In genomic region chr11:31817621-31818493, GRCh38 we compare ENCODE assay signal across 8 cellular contexts. TPM values are rescaled to one million over a fixed set of nuclear protein-coding genes. Genes with fewer than 3 reads are reported as not detected.
DNase-seq lines count a peak whose midpoint lies in the region; ATAC-seq and TF ChIP-seq lines count a peak whose summit lies in the region.

No MANE protein-coding gene starts in this region.

- peaks cover 91% of the 10 kb centered on the region for H3K27me3 ChIP-seq in trophoblast cell (ENCODE audit: insufficient read depth, low read length)

- no peak overlapping the region for H3K23ac ChIP-seq in trophoblast cell (ENCODE audit: low read length)

- H3K4me1 Mint-ChIP-seq in T-cell, result peaks cover 25 to 34% (median 32%) of the 10 kb centered on the region in 3 donors

- no peak overlapping the region for H3K27ac Mint-ChIP-seq in T-cell

- no peak overlapping the region for H2BK5ac ChIP-seq in trophoblast cell (ENCODE audit: low read depth, low read length, poor library complexity)

- no peaks in the 10 kb centered on the region for H3K79me1 ChIP-seq in trophoblast cell (ENCODE audit: low read length)

- H4K91ac ChIP-seq in trophoblast cell (ENCODE audit: low read depth, low read length), result no peak overlapping the region

- peak overlapping the region; percentile 35 for H2AFZ ChIP-seq in trophoblast cell (ENCODE audit: insufficient read depth, low read length, poor library complexity)

- H3K36me3 Mint-ChIP-seq in T-cell, result no peaks in the 10 kb centered on the region

- CTCF ChIA-PET in GM10248 (lab: Yijun Ruan, JAX) (no interaction called here), T-cell (lab: Charles Lee) (no interaction called here)

- no peak overlapping the region for H3K4ac ChIP-seq in trophoblast cell (ENCODE audit: low read depth, low read length)

- peak; percentile 21 for DNase-seq in GM10248 (ENCODE audit: extremely low spot score)
- DNase-seq in T-cell, result no peak
- DNase-seq in left cardiac atrium, result no peak
- DNase-seq in trophoblast cell, result no peak
- no peak for DNase-seq in HCEC 1CT
- no peak for DNase-seq in NAMALWA (ENCODE audit: low spot score)

- H3K27ac ChIP-seq in trophoblast cell (ENCODE audit: low read depth, low read length), result no peak overlapping the region

- peaks cover 46 to 76% of the 10 kb centered on the region in 2 donors for H3K27me3 Mint-ChIP-seq in T-cell

- peak overlapping the region; percentile 50 for H3K4me2 ChIP-seq in trophoblast cell (ENCODE audit: low read length)

- POLR2A ChIA-PET in GM10248 (lab: Yijun Ruan, JAX), result no interaction called here
- POLR2A ChIA-PET in T-cell (lab: Charles Lee), result no interaction called here

- peak in 3 of 4 experiments; percentile 22 to 47 (median 26) for ATAC-seq in T-cell (replicated peaks in 1 of 4)
- peak; percentile 16 to 43 for ATAC-seq in left cardiac atrium
- ATAC-seq in GM18907 (IDR thresholded peaks at IDR 0.05; ENCODE audit: unreplicated experiment), result no peak
- no peak for ATAC-seq in HG03520 (IDR thresholded peaks at IDR 0.05; ENCODE audit: unreplicated experiment)

- no peak overlapping the region for H4K12ac ChIP-seq in trophoblast cell (ENCODE audit: low read depth, low read length)

- no peak overlapping the region for H3K18ac ChIP-seq in trophoblast cell (ENCODE audit: low read length)

- H2BK120ac ChIP-seq in trophoblast cell (ENCODE audit: insufficient read depth, low read length, poor library complexity), result no peak overlapping the region

- peaks cover 10% of the 10 kb centered on the region for H3K9me3 ChIP-seq in trophoblast cell (ENCODE audit: insufficient read depth, low read depth, low read length)

- peaks cover 0 to 4% (median 0%) of the 10 kb centered on the region in 3 donors for H3K9me3 Mint-ChIP-seq in T-cell

- H3K4me3 ChIP-seq in trophoblast cell (ENCODE audit: low read depth, low read length), result no peak overlapping the region

- no peak overlapping the region for H3K14ac ChIP-seq in trophoblast cell (ENCODE audit: low read length)

- no peak overlapping the region for H2AK5ac ChIP-seq in trophoblast cell (ENCODE audit: low read length)

- peak overlapping the region in 2 of 3 donors; percentile 31 to 81 for H3K4me3 Mint-ChIP-seq in T-cell

- H3K79me2 ChIP-seq in trophoblast cell (ENCODE audit: control insufficient read depth, insufficient read depth, low read length, poor library complexity), result no peaks in the 10 kb centered on the region

- H3K4me1 ChIP-seq in trophoblast cell (ENCODE audit: control insufficient read depth in 1 of 2, insufficient read depth in 2 of 2, low read length in 2 of 2), result peaks cover 6 to 11% of the 10 kb centered on the region in 2 experiments

- no CpG with 5 or more reads among the region's 62 CpGs for WGBS in trophoblast cell (ENCODE audit: extremely low coverage, insufficient coverage, insufficient read length)

- no peak overlapping the region for H4K8ac ChIP-seq in trophoblast cell (ENCODE audit: low read depth, low read length)

- no peaks in the 10 kb centered on the region for H3K36me3 ChIP-seq in trophoblast cell (ENCODE audit: control insufficient read depth in 1 of 2, insufficient read depth in 2 of 2, low read length in 2 of 2)

- TF ChIP-seq CTCF in GM10248 (IDR thresholded peaks at IDR 0.05; ENCODE audit: control extremely low read depth, extremely low read depth, low read depth, missing control alignments), result no peak

- no peak overlapping the region for H3K9ac ChIP-seq in trophoblast cell (ENCODE audit: low read length)

- H2BK12ac ChIP-seq in trophoblast cell (ENCODE audit: low read length), result no peak overlapping the region

- intact Hi-C loops in left cardiac atrium (cut with DNase I), result no loop called here

RNA-seq across cellular contexts. Expression of gene PAX6, which starts 6.7 kb away (rescaled TPM):
- not detected for total RNA-seq in T-cell
- total RNA-seq in left cardiac atrium, result not detected
- not detected in 2 replicates for polyA plus RNA-seq in trophoblast cell (2013)

Comparison
In these comparisons a context has a peak if more than half of its experiments do, and no peak if none do; other contexts are left out.
1. ATAC-seq: peak in T-cell (3 of 4) and left cardiac atrium (2 of 2); none in GM18907 (single experiment) and HG03520 (single experiment).